Comparison of ENCODE assay signal across 8 cellular contexts in genomic region chr19:6740589-6741348, GRCh38. TPM values are rescaled to one million over a fixed set of nuclear protein-coding genes. Genes with fewer than 3 reads are reported as not detected.
DNase-seq lines count a peak whose midpoint lies in the region; ATAC-seq, FAIRE-seq and TF ChIP-seq lines count a peak whose summit lies in the region.

No MANE protein-coding gene starts in this region.

- H2AFZ ChIP-seq in K562 (ENCODE audit: low read depth, low read length): peak overlapping the region; percentile 26; the same call in 1 of the 2 replicates

- peaks cover 47% of the 10 kb centered on the region; the same call in 2 of the 3 replicates for H3K36me3 ChIP-seq in K562 (ENCODE audit: control insufficient read depth, insufficient read depth, low read length)

- H3K4me3 Mint-ChIP-seq in stimulated activated effector memory CD8-positive, alpha-beta T cell treated with anti-CD3 and anti-CD28 coated beads, Interleukin-12 subunit alpha, Interleukin-12 subunit beta, amount 100 ng/mL, for 72 hours: peak overlapping the region; percentile 90

- peak overlapping the region; percentile 98 for H3K27ac Mint-ChIP-seq in stimulated activated effector memory CD8-positive, alpha-beta T cell treated with anti-CD3 and anti-CD28 coated beads, Interleukin-12 subunit alpha, Interleukin-12 subunit beta, amount 100 ng/mL, for 72 hours

- TF ChIP-seq RAD21 in K562 (CRISPR knock-in tag; conservative IDR thresholded peaks at IDR 0.05 in 1 of 2, IDR thresholded peaks at IDR 0.05 in 1 of 2): no peak

- no peaks in the 10 kb centered on the region for H3K9me3 ChIP-seq in K562 (replicated peaks; ENCODE audit: control insufficient read depth, insufficient read depth, low read depth, low read length)

- BruUV-seq in K562 (replicated peaks; lab: Mats Ljungman, UMichigan): no TSS peak

- H3K4me1 Mint-ChIP-seq in stimulated activated effector memory CD8-positive, alpha-beta T cell treated with anti-CD3 and anti-CD28 coated beads, Interleukin-12 subunit alpha, Interleukin-12 subunit beta, amount 100 ng/mL, for 72 hours: peaks cover 43% of the 10 kb centered on the region

- POLR2A ChIA-PET in K562 (lab: Yijun Ruan, JAX): interaction anchor here (1.0 kb wide), 1 partner anchor 9 kb away, joined by 6 read pairs; no protein-coding TSS in a partner anchor

- WGBS in K562 (ENCODE audit: insufficient coverage, low coverage, missing lambda C conversion rate): 1% methylated on average over 30 of the region's 46 CpGs

- H3K9me1 ChIP-seq in K562 (ENCODE audit: control insufficient read depth, insufficient read depth, low read length): no peaks in the 10 kb centered on the region

- H3K36me3 Mint-ChIP-seq in stimulated activated effector memory CD8-positive, alpha-beta T cell treated with anti-CD3 and anti-CD28 coated beads, Interleukin-12 subunit alpha, Interleukin-12 subunit beta, amount 100 ng/mL, for 72 hours: peaks cover 85% of the 10 kb centered on the region

- peak overlapping the region; percentile 82 to 97 for H3K9ac ChIP-seq in K562 (ENCODE audit: insufficient read depth in 1 of 2, low read depth in 2 of 2, low read length in 2 of 2)

- H4K20me1 ChIP-seq in K562 (replicated peaks; ENCODE audit: control insufficient read depth, insufficient read depth, low read length): no peaks in the 10 kb centered on the region

- intact Hi-C loops in K562 (cut with micrococcal nuclease): no loop called here

- no peak for TF ChIP-seq EP300 in K562 (IDR thresholded peaks at IDR 0.05; ENCODE audit: low read length)

- CTCF ChIA-PET in K562 (lab: Yijun Ruan, JAX; ENCODE audit: low intra/inter-chr PET ratio): interaction anchor here (0.6 kb wide), 1 partner anchor 88 kb away, joined by 7 read pairs; no protein-coding TSS in a partner anchor

- peak overlapping the region; percentile 85 for H3K27ac ChIP-seq in K562 (ENCODE audit: extremely low read depth, low read depth, low read length)

- peak overlapping the region; percentile 87 for H3K4me2 ChIP-seq in K562 (ENCODE audit: insufficient read depth, low read length)

- TF ChIP-seq CTCF in GM10266 (IDR thresholded peaks at IDR 0.05; ENCODE audit: control insufficient read depth, insufficient read depth, low read depth, missing control alignments) (no peak), K562 (IDR thresholded peaks at IDR 0.05 in 2 of 3, conservative IDR thresholded peaks at IDR 0.05 in 1 of 3; ENCODE audit: insufficient read depth in 2 of 3, low read depth in 1 of 3, low read length in 3 of 3) (no peak)

- peaks cover 34% of the 10 kb centered on the region for H3K79me2 ChIP-seq in K562 (ENCODE audit: control insufficient read depth, insufficient read depth, low read length)

- peak; percentile 47; the same call in 1 of the 2 replicates for TF ChIP-seq POLR2A in K562 (conservative IDR thresholded peaks at IDR 0.05)

- peak; percentile 64 for DNase-seq in GM10266 (ENCODE audit: extremely low spot score)
- peak; percentile 46 for DNase-seq in NCI-H226
- DNase-seq in K562 (ENCODE audit: extremely low read depth in 1 of 4, low spot score in 3 of 4): peak; percentile 42 to 61 (median 51)
- peak; percentile 33 for DNase-seq in iris pigment epithelial cell (ENCODE audit: low read depth)
- DNase-seq in stimulated activated effector memory CD8-positive, alpha-beta T cell treated with anti-CD3 and anti-CD28 coated beads, Interleukin-12 subunit alpha, Interleukin-12 subunit beta, amount 100 ng/mL, for 72 hours (ENCODE audit: low spot score in 2 of 2): no peak

- H3K4me3 ChIP-seq in K562: peak overlapping the region; percentile 87

- H3K9me3 Mint-ChIP-seq in stimulated activated effector memory CD8-positive, alpha-beta T cell treated with anti-CD3 and anti-CD28 coated beads, Interleukin-12 subunit alpha, Interleukin-12 subunit beta, amount 100 ng/mL, for 72 hours: no peaks in the 10 kb centered on the region

- no peak for FAIRE-seq in K562 (lab: Jason Lieb, UNC)

- peaks cover 22 to 66% of the 10 kb centered on the region in 2 experiments for H3K4me1 ChIP-seq in K562 (replicated peaks in 1 of 2; ENCODE audit: control insufficient read depth in 2 of 2, insufficient read depth in 2 of 2, low read length in 2 of 2)

- H3K27me3 ChIP-seq in K562 (ENCODE audit: control insufficient read depth in 2 of 2, insufficient read depth in 2 of 2, low read length in 2 of 2): no peaks in the 10 kb centered on the region

- in situ Hi-C loops in K562 (cut with MboI): no loop called here

- ATAC-seq in K562 (no peak), GM19351 (IDR thresholded peaks at IDR 0.05; ENCODE audit: unreplicated experiment) (no peak), HG02981 (IDR thresholded peaks at IDR 0.05; ENCODE audit: unreplicated experiment) (no peak), HG03095 (IDR thresholded peaks at IDR 0.05; ENCODE audit: unreplicated experiment) (no peak)
- no peak for ATAC-seq in stimulated activated effector memory CD8-positive, alpha-beta T cell treated with anti-CD3 and anti-CD28 coated beads, Interleukin-12 subunit alpha, Interleukin-12 subunit beta, amount 100 ng/mL, for 72 hours

RNA-seq across cellular contexts. Expression of gene TRIP10, which starts 1.3 kb away (rescaled TPM):
- total RNA-seq in K562 (2011; cell fraction: chromatin; rRNA removed; ENCODE audit: low replicate concordance): 67.3 and 119 TPM in 2 replicates
- total RNA-seq in K562 (2011; cell fraction: nucleolus; rRNA removed): 65.3 and 66.5 TPM in 2 replicates
- total RNA-seq in K562 (2011; cell fraction: nucleoplasm; rRNA removed): 53.5 and 66.7 TPM in 2 replicates
- total RNA-seq in K562 (2014; rRNA removed) (57.4 and 61.8 TPM in 2 replicates), K562 (2014; rRNA removed; fragmentation: Illumina TruSeq; extraction: Trizol) (23.6 and 29.4 TPM in 2 replicates), K562 (2015; rRNA removed; fragmentation: Illumina TruSeq; extraction: Trizol) (34.6 and 36.1 TPM in 2 replicates), K562 (2021) (59.1 and 63.2 TPM in 2 replicates)
- polyA plus RNA-seq in K562 (2011; rRNA removed) (29.1 and 39.3 TPM in 2 replicates), K562 (2014; fragmentation: Illumina TruSeq; extraction: Trizol) (56.2 and 56.7 TPM in 2 replicates), K562 (2014; fragmentation: Nextera tagmentation; extraction: Ambion mirVana) (1 to 10 TPM; 1.2 to 2.7 TPM), K562 (2014; rRNA removed) (66.6 and 66.8 TPM in 2 replicates)
- 22.8 and 30.6 TPM in 2 replicates for polyA plus RNA-seq in K562 (2011; cell fraction: cytosol; rRNA removed)
- polyA plus RNA-seq in K562 (2011; cell fraction: nucleus; rRNA removed): 113 and 133 TPM in 2 replicates
- polyA plus RNA-seq in K562 (2012): 47.5 and 50.8 TPM in 2 replicates
- polyA minus RNA-seq in K562 (2011; rRNA and poly(A)+ RNA removed): 17.1 and 20.3 TPM in 2 replicates
- 18.3 and 21.0 TPM in 2 replicates for polyA minus RNA-seq in K562 (2011; cell fraction: cytosol; rRNA and poly(A)+ RNA removed)
- polyA minus RNA-seq in K562 (2011; cell fraction: nucleus; rRNA and poly(A)+ RNA removed): 21.3 and 30.1 TPM in 2 replicates

RNA-seq across cellular contexts. Expression of gene GPR108, which starts 3.4 kb away (rescaled TPM):
- total RNA-seq in K562 (2011; cell fraction: chromatin; rRNA removed; ENCODE audit: low replicate concordance): 45.9 and 112 TPM in 2 replicates
- total RNA-seq in K562 (2011; cell fraction: nucleolus; rRNA removed): 96.6 and 107 TPM in 2 replicates
- total RNA-seq in K562 (2011; cell fraction: nucleoplasm; rRNA removed): 72.1 and 74.9 TPM in 2 replicates
- total RNA-seq in K562 (2014; rRNA removed) (23.8 and 33.5 TPM in 2 replicates), K562 (2014; rRNA removed; fragmentation: Illumina TruSeq; extraction: Trizol) (12.3 and 16.4 TPM in 2 replicates), K562 (2015; rRNA removed; fragmentation: Illumina TruSeq; extraction: Trizol) (21.9 and 24.4 TPM in 2 replicates), K562 (2021) (31.1 and 33.1 TPM in 2 replicates)
- polyA plus RNA-seq in K562 (2011; rRNA removed) (29.8 and 46.5 TPM in 2 replicates), K562 (2014; fragmentation: Illumina TruSeq; extraction: Trizol) (32.3 and 33.2 TPM in 2 replicates), K562 (2014; fragmentation: Nextera tagmentation; extraction: Ambion mirVana) (1 to 10 TPM; 2.4 to 6.1 TPM), K562 (2014; rRNA removed) (32.9 and 36.4 TPM in 2 replicates)
- 43.8 and 51.1 TPM in 2 replicates for polyA plus RNA-seq in K562 (2011; cell fraction: cytosol; rRNA removed)
- polyA plus RNA-seq in K562 (2011; cell fraction: nucleus; rRNA removed): 180 and 195 TPM in 2 replicates
- 29.9 and 65.7 TPM in 2 replicates for polyA plus RNA-seq in K562 (2012)
- polyA minus RNA-seq in K562 (2011; rRNA and poly(A)+ RNA removed): 22.3 and 35.9 TPM in 2 replicates
- 21.0 and 22.6 TPM in 2 replicates for polyA minus RNA-seq in K562 (2011; cell fraction: cytosol; rRNA and poly(A)+ RNA removed)
- polyA minus RNA-seq in K562 (2011; cell fraction: nucleus; rRNA and poly(A)+ RNA removed): 18.7 and 34.9 TPM in 2 replicates

RNA-seq across cellular contexts. Expression of gene C3, which starts 20.3 kb away (rescaled TPM):
- total RNA-seq in K562 (2011; cell fraction: chromatin; rRNA removed; ENCODE audit: low replicate concordance): 19.5 and 33.3 TPM in 2 replicates
- total RNA-seq in K562 (2011; cell fraction: nucleolus; rRNA removed): 14.5 and 17.5 TPM in 2 replicates
- 15.2 and 15.6 TPM in 2 replicates for total RNA-seq in K562 (2011; cell fraction: nucleoplasm; rRNA removed)
- 0.59 and 2.0 TPM in 2 replicates for total RNA-seq in K562 (2014; rRNA removed)
- total RNA-seq in K562 (2014; rRNA removed; fragmentation: Illumina TruSeq; extraction: Trizol): 1.1 and 1.5 TPM in 2 replicates
- total RNA-seq in K562 (2015; rRNA removed; fragmentation: Illumina TruSeq; extraction: Trizol): 2.1 and 2.2 TPM in 2 replicates
- 8.0 and 10.6 TPM in 2 replicates for total RNA-seq in K562 (2021)
- 9.1 and 40.9 TPM in 2 replicates for polyA plus RNA-seq in K562 (2011; rRNA removed)
- 9.2 and 36.7 TPM in 2 replicates for polyA plus RNA-seq in K562 (2011; cell fraction: cytosol; rRNA removed)
- polyA plus RNA-seq in K562 (2011; cell fraction: nucleus; rRNA removed): 23.7 and 50.5 TPM in 2 replicates
- polyA plus RNA-seq in K562 (2012): 7.4 and 20.1 TPM in 2 replicates
- 2.4 and 4.3 TPM in 2 replicates for polyA plus RNA-seq in K562 (2014; fragmentation: Illumina TruSeq; extraction: Trizol)
- polyA plus RNA-seq in K562 (2014; fragmentation: Nextera tagmentation; extraction: Ambion mirVana): 1 to 10 TPM; 1.2 to 2.2 TPM
- 2.5 and 5.4 TPM in 2 replicates for polyA plus RNA-seq in K562 (2014; rRNA removed)
- 6.5 and 24.5 TPM in 2 replicates for polyA minus RNA-seq in K562 (2011; rRNA and poly(A)+ RNA removed)
- polyA minus RNA-seq in K562 (2011; cell fraction: cytosol; rRNA and poly(A)+ RNA removed): 23.9 and 64.6 TPM in 2 replicates
- polyA minus RNA-seq in K562 (2011; cell fraction: nucleus; rRNA and poly(A)+ RNA removed): 16.2 and 39.1 TPM in 2 replicates

RNA-seq across cellular contexts. Expression of gene SH2D3A, which starts 26.5 kb away (rescaled TPM):
- 17.3 and 38.7 TPM in 2 replicates for total RNA-seq in K562 (2011; cell fraction: chromatin; rRNA removed; ENCODE audit: low replicate concordance)
- 28.7 and 29.6 TPM in 2 replicates for total RNA-seq in K562 (2011; cell fraction: nucleolus; rRNA removed)
- total RNA-seq in K562 (2011; cell fraction: nucleoplasm; rRNA removed): 21.3 and 22.0 TPM in 2 replicates
- 20.0 and 25.9 TPM in 2 replicates for total RNA-seq in K562 (2014; rRNA removed)
- total RNA-seq in K562 (2014; rRNA removed; fragmentation: Illumina TruSeq; extraction: Trizol): 3.0 and 4.8 TPM in 2 replicates
- 8.6 and 8.9 TPM in 2 replicates for total RNA-seq in K562 (2015; rRNA removed; fragmentation: Illumina TruSeq; extraction: Trizol)
- 19.4 and 26.3 TPM in 2 replicates for total RNA-seq in K562 (2021)
- 8.7 and 13.4 TPM in 2 replicates for polyA plus RNA-seq in K562 (2011; rRNA removed)
- 12.2 and 22.2 TPM in 2 replicates for polyA plus RNA-seq in K562 (2011; cell fraction: cytosol; rRNA removed)
- polyA plus RNA-seq in K562 (2011; cell fraction: nucleus; rRNA removed): 20.1 and 35.1 TPM in 2 replicates
- polyA plus RNA-seq in K562 (2012): 10.3 and 10.8 TPM in 2 replicates
- 9.6 and 17.7 TPM in 2 replicates for polyA plus RNA-seq in K562 (2014; fragmentation: Illumina TruSeq; extraction: Trizol)
- under 1 TPM; 0.75 to 0.83 TPM for polyA plus RNA-seq in K562 (2014; fragmentation: Nextera tagmentation; extraction: Ambion mirVana)
- 19.8 and 24.8 TPM in 2 replicates for polyA plus RNA-seq in K562 (2014; rRNA removed)
- 3.0 and 4.7 TPM in 2 replicates for polyA minus RNA-seq in K562 (2011; rRNA and poly(A)+ RNA removed)
- polyA minus RNA-seq in K562 (2011; cell fraction: cytosol; rRNA and poly(A)+ RNA removed): 8.7 and 11.1 TPM in 2 replicates
- polyA minus RNA-seq in K562 (2011; cell fraction: nucleus; rRNA and poly(A)+ RNA removed): 17.0 and 18.8 TPM in 2 replicates

RNA-seq across cellular contexts. Expression of gene VAV1, which starts 31.7 kb away (rescaled TPM):
- 12.0 and 34.0 TPM in 2 replicates for total RNA-seq in K562 (2011; cell fraction: chromatin; rRNA removed; ENCODE audit: low replicate concordance)
- total RNA-seq in K562 (2011; cell fraction: nucleolus; rRNA removed): 15.5 and 23.5 TPM in 2 replicates
- total RNA-seq in K562 (2011; cell fraction: nucleoplasm; rRNA removed): 12.6 and 13.2 TPM in 2 replicates
- total RNA-seq in K562 (2014; rRNA removed) (13.6 and 13.7 TPM in 2 replicates), K562 (2014; rRNA removed; fragmentation: Illumina TruSeq; extraction: Trizol) (8.7 and 9.4 TPM in 2 replicates), K562 (2015; rRNA removed; fragmentation: Illumina TruSeq; extraction: Trizol) (19.1 and 19.7 TPM in 2 replicates), K562 (2021) (17.3 and 20.1 TPM in 2 replicates)
- polyA plus RNA-seq in K562 (2011; rRNA removed) (8.4 and 18.5 TPM in 2 replicates), K562 (2014; fragmentation: Illumina TruSeq; extraction: Trizol) (12.4 and 13.3 TPM in 2 replicates), K562 (2014; fragmentation: Nextera tagmentation; extraction: Ambion mirVana) (1 to 10 TPM in 1 of 2 experiments, under 1 TPM in 1; 0.46 to 1.3 TPM), K562 (2014; rRNA removed) (10.9 and 11.1 TPM in 2 replicates)
- polyA plus RNA-seq in K562 (2011; cell fraction: cytosol; rRNA removed): 7.1 and 10.6 TPM in 2 replicates
- polyA plus RNA-seq in K562 (2011; cell fraction: nucleus; rRNA removed): 19.2 and 28.2 TPM in 2 replicates
- 18.1 and 29.2 TPM in 2 replicates for polyA plus RNA-seq in K562 (2012)
- 10.3 and 18.3 TPM in 2 replicates for polyA minus RNA-seq in K562 (2011; rRNA and poly(A)+ RNA removed)
- polyA minus RNA-seq in K562 (2011; cell fraction: cytosol; rRNA and poly(A)+ RNA removed): 4.7 and 11.8 TPM in 2 replicates
- polyA minus RNA-seq in K562 (2011; cell fraction: nucleus; rRNA and poly(A)+ RNA removed): 12.7 and 24.3 TPM in 2 replicates

Comparison
In these comparisons a context has a peak if more than half of its experiments do, and no peak if none do; other contexts are left out.
1. DNase-seq: peak in GM10266 (single experiment), NCI-H226 (single experiment), K562 (4 of 4) and iris pigment epithelial cell (single experiment); none in stimulated activated effector memory CD8-positive, alpha-beta T cell treated with anti-CD3 and anti-CD28 coated beads, Interleukin-12 subunit alpha, Interleukin-12 subunit beta, amount 100 ng/mL, for 72 hours (0 of 2).